In the genomic region with DNA sequence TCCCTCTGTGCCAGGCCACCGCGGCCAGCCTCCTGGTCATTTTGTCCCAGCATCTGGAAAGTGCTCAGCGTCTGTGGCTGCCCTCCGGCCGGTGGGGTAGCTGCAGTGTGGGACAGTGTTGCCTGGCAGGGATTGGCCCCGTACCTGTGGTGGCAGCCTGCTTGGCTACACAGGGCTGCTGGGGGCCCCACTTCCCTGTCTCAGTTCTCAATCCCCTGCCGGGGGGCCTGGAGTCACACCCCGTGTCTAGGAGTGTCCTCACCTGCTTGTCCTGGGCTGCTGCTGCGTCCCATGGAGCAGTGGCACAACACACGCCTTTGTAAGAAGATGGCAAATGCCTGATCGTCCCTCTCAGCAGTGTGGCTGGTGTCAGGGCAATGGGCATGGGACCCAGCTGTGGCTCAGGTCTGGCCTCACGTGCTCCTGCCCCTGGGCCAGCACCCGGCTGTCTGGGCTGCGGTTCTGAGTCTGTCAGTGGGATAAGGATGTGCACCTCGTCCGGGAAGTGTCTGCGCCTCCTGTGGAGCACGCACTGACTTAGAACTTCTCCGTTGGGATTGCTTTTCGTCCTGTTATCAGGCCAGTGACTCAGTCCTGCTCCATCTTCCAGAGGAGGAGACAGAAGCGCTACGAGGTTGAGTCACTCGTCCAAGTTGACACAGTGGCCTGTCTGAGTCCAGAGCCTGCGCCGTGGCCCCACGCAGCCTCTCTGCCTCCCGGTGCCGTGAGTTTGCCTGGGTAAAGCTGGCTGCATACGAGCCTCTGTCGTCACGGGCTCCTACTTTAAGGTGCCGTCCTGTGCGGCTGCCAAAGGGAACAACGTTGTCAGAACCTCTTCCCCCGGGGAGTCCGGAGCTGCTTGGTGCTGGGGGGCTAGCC, we compare ENCODE assay signal across 9 cellular contexts. TPM values are rescaled to one million over a fixed set of nuclear protein-coding genes. Genes with fewer than 3 reads are reported as not detected.
DNase-seq lines count a peak whose midpoint lies in the region; ATAC-seq, FAIRE-seq and TF ChIP-seq lines count a peak whose summit lies in the region.
"Had no signal": no experiment of that assay in that cellular context is flagged by ENCODE, and none has a peak within 500 bp of the region (broad histone marks: within the 10 kb centered on the region; RNA-seq: fewer than 3 reads in every experiment).

No MANE protein-coding gene starts in this region.

- H2AFZ ChIP-seq in mesenchymal stem cell (ENCODE audit: low read depth, low read length) = no peak overlapping the region

- DNase-seq in A549 (ENCODE audit: low read depth in 1 of 2, low spot score in 1 of 2) (peak; percentile 66 to 85), HT1080 (ENCODE audit: low read depth) (peak; percentile 79), breast epithelium (ENCODE audit: low spot score in 2 of 2) (peak; percentile 19 to 48), mesenchymal stem cell (peak; percentile 94), GM19238 (ENCODE audit: insufficient read length, low spot score) (no peak), COR-L47 (lab: John Stamatoyannopoulos, UW) (no peak)

- TF ChIP-seq CTCF in A549 (IDR thresholded peaks at IDR 0.05) (no peak), breast epithelium (IDR thresholded peaks at IDR 0.05) (no peak)

- no peaks in the 10 kb centered on the region for H3K79me1 ChIP-seq in mesenchymal stem cell (replicated peaks; ENCODE audit: low read length, poor library complexity, severe bottlenecking)

- H4K8ac ChIP-seq in mesenchymal stem cell (ENCODE audit: low read length) = peak overlapping the region; percentile 46

- peak; percentile 98 to 99 for ATAC-seq in A549
- ATAC-seq in GM18867 (IDR thresholded peaks at IDR 0.05; ENCODE audit: unreplicated experiment) = no peak
- ATAC-seq in HG02642 (IDR thresholded peaks at IDR 0.05; ENCODE audit: poor library complexity, unreplicated experiment) = no peak

- peak overlapping the region in 1 of 2 experiments; percentile 45 for H3K14ac ChIP-seq in mesenchymal stem cell (ENCODE audit: low read length in 2 of 2)

- TF ChIP-seq POLR2A in A549 (IDR thresholded peaks at IDR 0.05; ENCODE audit: low read length) (no peak), breast epithelium (IDR thresholded peaks at IDR 0.05) (no peak)

- H3K4me3 ChIP-seq in A549 (no peak overlapping the region), breast epithelium (no peak overlapping the region), mesenchymal stem cell (ENCODE audit: insufficient read depth in 1 of 2, low read depth in 1 of 2, low read length in 2 of 2) (no peak overlapping the region)

- CTCF ChIA-PET in A549 (lab: Yijun Ruan, JAX) = interaction anchor here (1.5 kb wide), 1 partner anchor 122 kb away, joined by 5 read pairs; no protein-coding TSS in a partner anchor

- peak overlapping the region in 1 of 2 experiments; percentile 7 for H3K18ac ChIP-seq in mesenchymal stem cell (ENCODE audit: low read depth in 1 of 2, low read length in 2 of 2)

- WGBS in A549 (ENCODE audit: missing lambda C conversion rate) = 19% methylated on average over 14 of the region's 36 CpGs
- WGBS in mesenchymal stem cell = 65% methylated on average over 36 of the region's 36 CpGs

- no peak overlapping the region for H3K23ac ChIP-seq in mesenchymal stem cell (ENCODE audit: low read length in 2 of 2)

- H3K4me1 ChIP-seq in A549 (peaks cover 22% of the 10 kb centered on the region), breast epithelium (peaks cover 0 to 12% of the 10 kb centered on the region in 2 donors), mesenchymal stem cell (ENCODE audit: control insufficient read depth, insufficient read depth, low read depth, low read length) (peaks cover 11% of the 10 kb centered on the region)

- H2AK5ac ChIP-seq in mesenchymal stem cell (ENCODE audit: low read length, severe bottlenecking) = no peak overlapping the region

- peak in 1 of 2 experiments; percentile 29; a peak in 1 of 5 replicates for TF ChIP-seq RAD21 in A549 (conservative IDR thresholded peaks at IDR 0.05 in 1 of 2, IDR thresholded peaks at IDR 0.05 in 1 of 2)

- POLR2A ChIA-PET in A549 (lab: Yijun Ruan, JAX) = no interaction called here

- peak overlapping the region in 1 of 2 experiments; percentile 1 for H3K4ac ChIP-seq in mesenchymal stem cell (ENCODE audit: low read depth in 1 of 2, low read length in 2 of 2)

- intact Hi-C loops in breast epithelium (cut with DNase I; ENCODE audit: low total_unique reads) = no loop called here

- no peaks in the 10 kb centered on the region for H3K9me3 ChIP-seq in A549
- no peaks in the 10 kb centered on the region for H3K9me3 ChIP-seq in breast epithelium
- no peaks in the 10 kb centered on the region for H3K9me3 ChIP-seq in mesenchymal stem cell (ENCODE audit: control insufficient read depth, low read length)

- no peak for FAIRE-seq in A549 (lab: Jason Lieb, UNC)

- H2BK120ac ChIP-seq in mesenchymal stem cell (ENCODE audit: low read depth, low read length) = no peak overlapping the region

- H2BK5ac ChIP-seq in mesenchymal stem cell (ENCODE audit: low read depth, low read length, poor library complexity, severe bottlenecking) = no peak overlapping the region

- no peak overlapping the region for H4K91ac ChIP-seq in mesenchymal stem cell (ENCODE audit: low read length)

- H3K4me2 ChIP-seq in A549 = peak overlapping the region; percentile 72
- no peak overlapping the region for H3K4me2 ChIP-seq in mesenchymal stem cell (ENCODE audit: low read length, poor library complexity, severe bottlenecking)

- no peak overlapping the region for H2BK15ac ChIP-seq in mesenchymal stem cell (ENCODE audit: low read depth, poor library complexity, severe bottlenecking)

- no peak overlapping the region for H3K9ac ChIP-seq in mesenchymal stem cell (ENCODE audit: low read length)

- TF ChIP-seq EP300 in A549 (IDR thresholded peaks at IDR 0.05) = peak in 1 of 2 experiments; percentile 50; a peak in 1 of 5 replicates

- H2BK12ac ChIP-seq in mesenchymal stem cell (ENCODE audit: low read length in 2 of 2) = peak overlapping the region in 1 of 2 experiments; percentile 70

- H3K27me3 ChIP-seq in breast epithelium (no peaks in the 10 kb centered on the region), mesenchymal stem cell (ENCODE audit: control insufficient read depth in 1 of 2, insufficient read depth in 1 of 2, low read length in 2 of 2) (peaks cover 3 to 44% of the 10 kb centered on the region in 2 experiments)

- H3K36me3 ChIP-seq in breast epithelium (no peaks in the 10 kb centered on the region), mesenchymal stem cell (ENCODE audit: control insufficient read depth in 1 of 2, insufficient read depth in 2 of 2, low read depth in 1 of 2, low read length in 2 of 2) (no peaks in the 10 kb centered on the region)

- peak overlapping the region; percentile 88 to 91 for H3K27ac ChIP-seq in A549
- peak overlapping the region; percentile 50 to 72 for H3K27ac ChIP-seq in breast epithelium
- H3K27ac ChIP-seq in mesenchymal stem cell (ENCODE audit: low read length, poor library complexity, severe bottlenecking) = no peak overlapping the region

TF ChIP-seq in A549, 52 proteins besides CTCF, POLR2A, EP300 and RAD21 (continues in another document):
- TF ChIP-seq, protein P1, sequence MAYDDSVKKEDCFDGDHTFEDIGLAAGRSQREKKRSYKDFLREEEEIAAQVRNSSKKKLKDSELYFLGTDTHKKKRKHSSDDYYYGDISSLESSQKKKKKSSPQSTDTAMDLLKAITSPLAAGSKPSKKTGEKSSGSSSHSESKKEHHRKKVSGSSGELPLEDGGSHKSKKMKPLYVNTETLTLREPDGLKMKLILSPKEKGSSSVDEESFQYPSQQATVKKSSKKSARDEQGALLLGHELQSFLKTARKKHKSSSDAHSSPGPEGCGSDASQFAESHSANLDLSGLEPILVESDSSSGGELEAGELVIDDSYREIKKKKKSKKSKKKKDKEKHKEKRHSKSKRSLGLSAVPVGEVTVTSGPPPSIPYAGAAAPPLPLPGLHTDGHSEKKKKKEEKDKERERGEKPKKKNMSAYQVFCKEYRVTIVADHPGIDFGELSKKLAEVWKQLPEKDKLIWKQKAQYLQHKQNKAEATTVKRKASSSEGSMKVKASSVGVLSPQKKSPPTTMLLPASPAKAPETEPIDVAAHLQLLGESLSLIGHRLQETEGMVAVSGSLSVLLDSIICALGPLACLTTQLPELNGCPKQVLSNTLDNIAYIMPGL (CRISPR knock-in tag; IDR thresholded peaks at IDR 0.05; ENCODE audit: borderline replicate concordance) = no peak
- peak in 1 of 2 experiments; percentile 36; a peak in 2 of 5 replicates for TF ChIP-seq JUN (IDR thresholded peaks at IDR 0.05)
- no peak for TF ChIP-seq ZFP36 (IDR thresholded peaks at IDR 0.05; ENCODE audit: borderline replicate concordance, partially characterized antibody)
- TF ChIP-seq, protein P2, sequence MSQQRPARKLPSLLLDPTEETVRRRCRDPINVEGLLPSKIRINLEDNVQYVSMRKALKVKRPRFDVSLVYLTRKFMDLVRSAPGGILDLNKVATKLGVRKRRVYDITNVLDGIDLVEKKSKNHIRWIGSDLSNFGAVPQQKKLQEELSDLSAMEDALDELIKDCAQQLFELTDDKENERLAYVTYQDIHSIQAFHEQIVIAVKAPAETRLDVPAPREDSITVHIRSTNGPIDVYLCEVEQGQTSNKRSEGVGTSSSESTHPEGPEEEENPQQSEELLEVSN (IDR thresholded peaks at IDR 0.05; ENCODE audit: borderline replicate concordance, low read depth) = peak; percentile 77; the same call in 1 of the 2 replicates
- TF ChIP-seq, protein P3, sequence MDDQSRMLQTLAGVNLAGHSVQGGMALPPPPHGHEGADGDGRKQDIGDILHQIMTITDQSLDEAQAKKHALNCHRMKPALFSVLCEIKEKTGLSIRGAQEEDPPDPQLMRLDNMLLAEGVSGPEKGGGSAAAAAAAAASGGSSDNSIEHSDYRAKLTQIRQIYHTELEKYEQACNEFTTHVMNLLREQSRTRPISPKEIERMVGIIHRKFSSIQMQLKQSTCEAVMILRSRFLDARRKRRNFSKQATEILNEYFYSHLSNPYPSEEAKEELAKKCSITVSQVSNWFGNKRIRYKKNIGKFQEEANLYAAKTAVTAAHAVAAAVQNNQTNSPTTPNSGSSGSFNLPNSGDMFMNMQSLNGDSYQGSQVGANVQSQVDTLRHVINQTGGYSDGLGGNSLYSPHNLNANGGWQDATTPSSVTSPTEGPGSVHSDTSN (IDR thresholded peaks at IDR 0.05) = no peak
- TF ChIP-seq, protein P4, sequence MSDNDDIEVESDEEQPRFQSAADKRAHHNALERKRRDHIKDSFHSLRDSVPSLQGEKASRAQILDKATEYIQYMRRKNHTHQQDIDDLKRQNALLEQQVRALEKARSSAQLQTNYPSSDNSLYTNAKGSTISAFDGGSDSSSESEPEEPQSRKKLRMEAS (IDR thresholded peaks at IDR 0.05) = peak; percentile 77; the same call in 1 of the 2 replicates

RNA-seq across cellular contexts. Expression of a gene that starts 41.0 kb away (rescaled TPM):
- polyA plus RNA-seq in A549 (2011; rRNA removed) (not detected in 2 replicates), A549 (2017; fragmentation: RNase III; extraction: RNeasy Plus Mini Kit Qiagen cat#74134 plus additional on column Dnase treatment) (not detected in 3 replicates)
- 0.05 TPM in 1 of 2 replicates, not detected in the other for polyA plus RNA-seq in A549 (2012; cell fraction: cytosol; rRNA removed)
- not detected in 2 replicates for polyA plus RNA-seq in A549 (2012; cell fraction: nucleus; rRNA removed)
- polyA minus RNA-seq in A549 (2011; rRNA and poly(A)+ RNA removed) = not detected in 2 replicates
- not detected in 2 replicates for total RNA-seq in HT1080 (2014; rRNA removed; shearing (Covaris generic))
- polyA plus RNA-seq in HT1080 (2015; cell fraction: cytosol; rRNA removed) = not detected in 2 replicates
- polyA plus RNA-seq in HT1080 (2015; cell fraction: nucleus; rRNA removed) = not detected in 2 replicates
- not detected for total RNA-seq in breast epithelium
- polyA plus RNA-seq in mesenchymal stem cell (2013, experiment 1 of 2) = not detected
- not detected for polyA plus RNA-seq in mesenchymal stem cell (2013, experiment 2 of 2)
- polyA plus RNA-seq: BJ had no signal

Comparison
In these comparisons a context has a peak if more than half of its experiments do, and no peak if none do; other contexts are left out.
1. ATAC-seq: peak in A549 (2 of 2); none in GM18867 (single experiment) and HG02642 (single experiment).
2. DNase-seq: peak in A549 (2 of 2), HT1080 (single experiment), breast epithelium (2 of 2) and mesenchymal stem cell (single experiment); none in GM19238 (single experiment) and COR-L47 (single experiment).